Comparison of ENCODE assay signal across 1 cellular context in the genomic region with DNA sequence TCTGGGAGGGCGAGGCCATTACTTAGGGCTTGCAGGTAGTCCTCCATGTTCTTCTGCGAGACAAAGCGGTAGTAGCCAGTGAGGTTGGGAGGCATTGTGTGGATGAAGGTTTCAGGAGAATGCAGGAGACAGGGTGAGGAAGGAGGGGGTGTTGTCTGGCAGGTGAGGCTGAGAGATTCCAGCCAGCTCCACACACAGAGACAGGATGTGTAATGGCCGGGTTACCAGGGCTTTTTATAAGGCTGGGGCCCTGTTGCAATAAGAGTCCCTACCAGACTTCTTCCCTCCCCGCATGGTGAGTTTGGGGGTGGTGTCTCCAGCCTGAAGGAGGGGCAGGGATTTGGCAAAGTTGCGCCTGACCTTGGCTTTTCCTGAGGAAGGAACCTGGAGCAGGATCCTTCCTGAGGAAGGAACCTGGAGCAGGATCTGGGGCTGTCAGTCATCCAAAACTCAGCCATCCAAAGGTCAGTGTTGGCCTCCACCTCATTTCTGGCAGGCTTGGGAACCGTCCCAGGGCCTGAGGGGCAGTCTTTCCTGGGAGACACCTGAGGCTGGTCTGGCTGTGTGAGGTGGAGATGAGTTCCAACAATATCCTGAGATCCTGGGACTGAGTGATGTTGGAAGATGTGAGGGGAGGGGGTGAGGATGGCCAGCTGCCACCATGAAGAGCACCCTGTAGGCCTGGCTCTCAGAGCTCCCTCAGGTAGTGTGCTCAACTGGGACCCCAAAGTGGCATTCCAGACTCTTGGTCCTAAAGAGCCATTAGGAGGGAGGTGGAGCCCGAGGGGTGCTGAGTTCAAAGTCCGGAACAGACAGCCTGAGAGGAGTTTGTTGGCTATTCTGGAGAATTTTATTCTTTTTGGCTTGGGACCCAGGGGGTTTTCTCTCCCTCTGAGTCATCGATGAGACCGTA.
TF ChIP-seq lines count a peak whose summit lies in the region.

A gene with protein sequence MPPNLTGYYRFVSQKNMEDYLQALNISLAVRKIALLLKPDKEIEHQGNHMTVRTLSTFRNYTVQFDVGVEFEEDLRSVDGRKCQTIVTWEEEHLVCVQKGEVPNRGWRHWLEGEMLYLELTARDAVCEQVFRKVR (minus strand): TSS at position 209 of the 913 bp plus-strand sequence. CDS start 114 bp downstream, at position 95.

TF ChIP-seq in K562, 482 proteins besides CTCF, POLR2A, EP300 and RAD21 (continued from another document):
- TF ChIP-seq CBX8 (IDR thresholded peaks at IDR 0.05; ENCODE audit: borderline replicate concordance, extremely low read depth, low read depth, low read length, poor library complexity, severe bottlenecking), result no peak
